ENCODE assay signal across 11 cellular contexts in genomic region chr5:80206282-80206681, GRCh38. TPM values are rescaled to one million over a fixed set of nuclear protein-coding genes. Genes with fewer than 3 reads are reported as not detected.
A peak's percentile ranks its signal among the peaks of the same experiment; 100 is the strongest.
DNase-seq lines count a peak whose midpoint lies in the region; ATAC-seq and TF ChIP-seq lines count a peak whose summit lies in the region.
"Had no signal": no experiment of that assay in that cellular context is flagged by ENCODE, and none has a peak within 500 bp of the region (broad histone marks: within the 10 kb centered on the region; RNA-seq: fewer than 3 reads in every experiment).

No MANE protein-coding gene starts in this region.

- POLR2A ChIA-PET in activated CD8-positive, alpha-beta T cell treated with anti-CD3 and anti-CD28 coated beads for 36 hours (lab: Charles Lee) = interaction anchor here (0.7 to 5.2 kb wide), 7 partner anchors 9 to 102 kb away, joined by 3 to 50 read pairs (median 6); partner anchors contain the start of gene SERINC5

- no peak overlapping the region for H3K4me3 Mint-ChIP-seq in activated CD8-positive, alpha-beta T cell treated with anti-CD3 and anti-CD28 coated beads for 36 hours
- H3K4me3 Mint-ChIP-seq in progenitor cell of endocrine pancreas (ENCODE audit: low read depth) (no peak overlapping the region), immature natural killer cell (no peak overlapping the region)

- ATAC-seq in activated CD8-positive, alpha-beta T cell treated with anti-CD3 and anti-CD28 coated beads for 36 hours = peak; percentile 67
- no peak for ATAC-seq in HG03159 (IDR thresholded peaks at IDR 0.05; ENCODE audit: unreplicated experiment)

- no peak overlapping the region for H3K4me3 ChIP-seq in fibroblast of the aortic adventitia (ENCODE audit: low read depth, low read length)

- CTCF ChIA-PET in activated CD8-positive, alpha-beta T cell treated with anti-CD3 and anti-CD28 coated beads for 36 hours (lab: Charles Lee) = interaction anchor here (0.9 to 6.9 kb wide), 8 partner anchors 9 to 114 kb away, joined by 3 to 55 read pairs (median 8); no protein-coding TSS in a partner anchor

- peaks cover 37% of the 10 kb centered on the region for H3K36me3 Mint-ChIP-seq in activated CD8-positive, alpha-beta T cell treated with anti-CD3 and anti-CD28 coated beads for 36 hours (ENCODE audit: low read depth)
- H3K36me3 Mint-ChIP-seq in progenitor cell of endocrine pancreas (ENCODE audit: insufficient read depth) (peaks cover 17% of the 10 kb centered on the region), immature natural killer cell (peaks cover 4 to 8% (median 7%) of the 10 kb centered on the region in 3 donors)

- no peaks in the 10 kb centered on the region for H3K9me3 Mint-ChIP-seq in activated CD8-positive, alpha-beta T cell treated with anti-CD3 and anti-CD28 coated beads for 36 hours
- H3K9me3 Mint-ChIP-seq in progenitor cell of endocrine pancreas (ENCODE audit: low read depth) (no peaks in the 10 kb centered on the region), immature natural killer cell (no peaks in the 10 kb centered on the region)

- DNase-seq in GM03348 (ENCODE audit: low spot score) (peak; percentile 63), fibroblast of the aortic adventitia (ENCODE audit: low read depth) (peak; percentile 59), progenitor cell of endocrine pancreas (ENCODE audit: low spot score, unreplicated experiment) (no peak), immature natural killer cell (no peak), NCI-H1048 (lab: John Stamatoyannopoulos, UW) (no peak)
- no peak for DNase-seq in activated CD8-positive, alpha-beta T cell treated with anti-CD3 and anti-CD28 coated beads for 36 hours
- DNase-seq in activated CD8-positive, alpha-beta memory T cell treated with anti-CD3 and anti-CD28 coated beads for 24 hours = no peak
- DNase-seq: effector CD4-positive, alpha-beta T cell; NCI-H2029 treated with DMSO at 0.1 percent for 48 hours; SIG-M5 had no signal

- no peak for TF ChIP-seq CTCF in activated CD8-positive, alpha-beta T cell treated with anti-CD3 and anti-CD28 coated beads for 36 hours (IDR thresholded peaks at IDR 0.05)
- TF ChIP-seq CTCF in fibroblast of the aortic adventitia (IDR thresholded peaks at IDR 0.05; ENCODE audit: insufficient read depth, low read length) (no peak), progenitor cell of endocrine pancreas (IDR thresholded peaks at IDR 0.05; ENCODE audit: unreplicated experiment) (no peak)

- intact Hi-C loops in activated CD8-positive, alpha-beta T cell treated with anti-CD3 and anti-CD28 coated beads for 36 hours (cut with micrococcal nuclease) = no loop called here

- H3K27ac Mint-ChIP-seq in activated CD8-positive, alpha-beta T cell treated with anti-CD3 and anti-CD28 coated beads for 36 hours = peak overlapping the region; percentile 84
- peak overlapping the region; percentile 98 for H3K27ac Mint-ChIP-seq in progenitor cell of endocrine pancreas
- H3K27ac Mint-ChIP-seq in immature natural killer cell = peak overlapping the region in 1 of 6 donors; percentile 12

- no peaks in the 10 kb centered on the region for H3K27me3 Mint-ChIP-seq in activated CD8-positive, alpha-beta T cell treated with anti-CD3 and anti-CD28 coated beads for 36 hours
- H3K27me3 Mint-ChIP-seq in progenitor cell of endocrine pancreas = no peaks in the 10 kb centered on the region
- H3K27me3 Mint-ChIP-seq in immature natural killer cell (ENCODE audit: low read depth in 3 of 3) = no peaks in the 10 kb centered on the region

- H3K4me1 Mint-ChIP-seq in activated CD8-positive, alpha-beta T cell treated with anti-CD3 and anti-CD28 coated beads for 36 hours (ENCODE audit: low read depth) = peaks cover 85% of the 10 kb centered on the region
- H3K4me1 Mint-ChIP-seq in progenitor cell of endocrine pancreas (ENCODE audit: low read depth) = peaks cover 80% of the 10 kb centered on the region
- peaks cover 12 to 13% of the 10 kb centered on the region in 2 donors for H3K4me1 Mint-ChIP-seq in immature natural killer cell

RNA-seq across cellular contexts. Expression of gene SERINC5, which starts 49.6 kb away (rescaled TPM):
- 10 to 100 TPM; 32.4 to 33.1 TPM for total RNA-seq in activated CD8-positive, alpha-beta T cell treated with anti-CD3 and anti-CD28 coated beads for 36 hours
- 13.5 and 17.1 TPM in 2 replicates for total RNA-seq in fibroblast of the aortic adventitia (ENCODE audit: low replicate concordance)
- 174 and 198 TPM in 2 replicates for total RNA-seq in progenitor cell of endocrine pancreas
- polyA plus RNA-seq in immature natural killer cell = 1 to 10 TPM in 2 of 3 donors, under 1 TPM in 1; 0.69 to 2.3 (median 1.1) TPM

Comparison
In these comparisons a context has a peak if more than half of its experiments do, and no peak if none do; other contexts are left out.
1. DNase-seq: peak in GM03348 (single experiment) and fibroblast of the aortic adventitia (single experiment); none in activated CD8-positive, alpha-beta T cell treated with anti-CD3 and anti-CD28 coated beads for 36 hours (single experiment), progenitor cell of endocrine pancreas (single experiment), immature natural killer cell (0 of 3), activated CD8-positive, alpha-beta memory T cell treated with anti-CD3 and anti-CD28 coated beads for 24 hours (single experiment) and NCI-H1048 (single experiment).